Comparison of ENCODE assay signal across 8 cellular contexts in genomic region chr15:45118131-45118588, GRCh38. TPM values are rescaled to one million over a fixed set of nuclear protein-coding genes. Genes with fewer than 3 reads are reported as not detected.
DNase-seq lines count a peak whose midpoint lies in the region; ATAC-seq, FAIRE-seq and TF ChIP-seq lines count a peak whose summit lies in the region.

No MANE protein-coding gene starts in this region.

- peaks cover 47% of the 10 kb centered on the region for H3K27me3 ChIP-seq in astrocyte (ENCODE audit: insufficient read depth, low read length)

- no peak for FAIRE-seq in astrocyte (lab: Jason Lieb, UNC)

- H4K20me1 ChIP-seq in astrocyte (ENCODE audit: insufficient read depth, low read length) = no peaks in the 10 kb centered on the region

- no peaks in the 10 kb centered on the region for H3K36me3 ChIP-seq in astrocyte (ENCODE audit: insufficient read depth, low read length)

- peak overlapping the region; percentile 48 for H2AFZ ChIP-seq in astrocyte (ENCODE audit: low read depth, low read length)

- H3K4me2 ChIP-seq in astrocyte (ENCODE audit: low read length) = peak overlapping the region; percentile 68

- no peak overlapping the region for H3K9ac ChIP-seq in astrocyte (ENCODE audit: low read length)

- no peaks in the 10 kb centered on the region for H3K9me3 Mint-ChIP-seq in astrocyte (ENCODE audit: unreplicated experiment)

- no peak overlapping the region for H3K27ac Mint-ChIP-seq in astrocyte (ENCODE audit: unreplicated experiment)

- no peaks in the 10 kb centered on the region for H3K36me3 Mint-ChIP-seq in astrocyte (ENCODE audit: low read depth, unreplicated experiment)

- H3K79me2 ChIP-seq in astrocyte (ENCODE audit: insufficient read depth, low read length) = no peaks in the 10 kb centered on the region

- H3K27ac ChIP-seq in astrocyte (ENCODE audit: low read depth, low read length) = no peak overlapping the region

- H3K4me1 ChIP-seq in astrocyte (ENCODE audit: insufficient read depth, low read length) = peaks cover 9% of the 10 kb centered on the region

- DNase-seq in NK-92 treated with Interleukin-12 subunit alpha and Interleukin-12 subunit beta, amount 100 ng/mL, for 24 hours (lab: John Stamatoyannopoulos, UW) = peak; percentile 54
- no peak for DNase-seq in NK-92 (lab: John Stamatoyannopoulos, UW; ENCODE audit: unreplicated experiment)
- peak; percentile 54 to 66 for DNase-seq in NCI-H187 (lab: John Stamatoyannopoulos, UW)
- DNase-seq in T-helper 2 cell = peak; percentile 41 to 85 (median 72)
- peak; percentile 74 for DNase-seq in astrocyte (ENCODE audit: low read depth)
- DNase-seq in hypothalamus (lab: John Stamatoyannopoulos, UW) = peak in 50 of 51 donors; percentile 8 to 93 (median 72)
- DNase-seq in skeletal muscle cell (ENCODE audit: low read depth) = peak; percentile 68

- H3K27me3 Mint-ChIP-seq in astrocyte (ENCODE audit: low read depth, unreplicated experiment) = peaks cover 54% of the 10 kb centered on the region

- peak; percentile 100 for TF ChIP-seq CTCF in astrocyte (IDR thresholded peaks at IDR 0.05; ENCODE audit: insufficient read depth, low read depth, low read length)

- H3K4me1 Mint-ChIP-seq in astrocyte (ENCODE audit: low read depth, unreplicated experiment) = peaks cover 15% of the 10 kb centered on the region

- peak; percentile 90 for ATAC-seq in HG02981 (IDR thresholded peaks at IDR 0.05; ENCODE audit: unreplicated experiment)

- peak overlapping the region; percentile 54 for H3K4me3 Mint-ChIP-seq in astrocyte (ENCODE audit: unreplicated experiment)

- H3K4me3 ChIP-seq in astrocyte (ENCODE audit: insufficient read depth, low read depth, low read length) (no peak overlapping the region), skeletal muscle cell (ENCODE audit: low read depth, low read length) (peak overlapping the region; percentile 12)

- H3K9me3 ChIP-seq in astrocyte (ENCODE audit: insufficient read depth, low read depth, low read length) = no peaks in the 10 kb centered on the region

RNA-seq across cellular contexts. Expression of gene DUOXA2, which starts 4.0 kb away (rescaled TPM):
- total RNA-seq in astrocyte = not detected in 2 replicates

RNA-seq across cellular contexts. Expression of gene DUOX2, which starts 4.2 kb away (rescaled TPM):
- 0.14 and 0.70 TPM in 2 replicates for total RNA-seq in astrocyte

RNA-seq across cellular contexts. Expression of gene DUOXA1, which starts 11.5 kb away (rescaled TPM):
- total RNA-seq in astrocyte = 0.36 and 0.66 TPM in 2 replicates

RNA-seq across cellular contexts. Expression of gene DUOX1, which starts 11.6 kb away (rescaled TPM):
- 0.07 and 0.26 TPM in 2 replicates for total RNA-seq in astrocyte
